In the genomic region with DNA sequence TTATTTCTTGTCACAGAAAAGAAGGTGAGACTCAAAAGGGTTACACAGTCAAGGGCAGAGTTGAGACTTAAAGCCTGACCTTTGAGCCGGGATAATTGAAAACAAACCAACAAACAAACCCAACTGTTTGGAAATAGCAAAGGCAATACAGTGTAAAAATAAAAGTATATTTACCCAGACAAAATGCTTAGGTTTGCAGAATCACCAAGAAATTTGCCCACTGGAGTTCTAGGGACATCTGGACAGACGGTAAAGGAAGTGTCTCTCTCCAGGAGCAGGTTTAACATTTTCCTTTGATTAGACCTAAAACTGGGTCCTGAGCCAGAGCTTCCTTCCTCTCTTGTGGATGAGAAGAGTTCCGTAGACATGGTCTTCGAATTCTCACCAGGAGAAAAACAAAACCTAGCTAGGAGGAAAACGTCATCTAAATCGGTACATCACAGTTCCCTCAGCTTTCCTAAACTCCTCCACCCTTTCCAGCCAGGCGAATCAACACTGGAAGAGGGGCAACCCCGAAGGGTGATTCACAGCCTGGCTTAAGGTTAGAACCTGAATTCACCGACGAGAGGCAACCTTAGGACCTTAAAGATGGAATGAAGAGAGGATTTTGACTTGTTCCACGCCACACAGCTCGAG, we compare ENCODE assay signal across 8 cellular contexts. TPM values are rescaled to one million over a fixed set of nuclear protein-coding genes. Genes with fewer than 3 reads are reported as not detected.
A peak's percentile ranks its signal among the peaks of the same experiment; 100 is the strongest.
DNase-seq lines count a peak whose midpoint lies in the region; ATAC-seq and TF ChIP-seq lines count a peak whose summit lies in the region.

No MANE protein-coding gene starts in this region.

- no peak for ATAC-seq in thoracic aorta (ENCODE audit: insufficient number of reproducible peaks, low FRiP score, low read depth)

- TF ChIP-seq CTCF in thoracic aorta (IDR thresholded peaks at IDR 0.05) (no peak), thyroid gland (IDR thresholded peaks at IDR 0.05) (no peak)

- no peak overlapping the region for H3K27ac ChIP-seq in thoracic aorta
- no peak overlapping the region for H3K27ac ChIP-seq in caudate nucleus (ENCODE audit: low read depth, low read length)
- H3K27ac ChIP-seq in thyroid gland = no peak overlapping the region

- peaks cover 6 to 14% of the 10 kb centered on the region in 2 donors for H3K4me1 ChIP-seq in thoracic aorta (ENCODE audit: control insufficient read depth in 1 of 2, low read depth in 2 of 2)
- H3K4me1 ChIP-seq in thyroid gland = peaks cover 7 to 10% of the 10 kb centered on the region in 2 donors

- CTCF ChIA-PET in activated CD4-positive, alpha-beta T cell treated with anti-CD3 and anti-CD28 coated beads, Interleukin-2, amount 10 ng/mL, durations not matched to agents 7 days and 5 days (lab: Charles Lee) = interaction anchor here (0.6 to 17.5 kb wide), 9 partner anchors 10 to 1022 kb away, joined by 3 to 444 read pairs (median 3); partner anchors contain the start of gene KDM3B
- CTCF ChIA-PET in activated CD4-positive, alpha-beta memory T cell treated with anti-CD3 and anti-CD28 coated beads for 36 hours (lab: Charles Lee) = interaction anchor here (1.2 to 5.8 kb wide), 3 partner anchors 22 to 295 kb away, joined by 3 to 113 read pairs (median 3); partner anchors contain the start of gene KDM3B

- H3K27ac Mint-ChIP-seq in activated CD4-positive, alpha-beta T cell treated with anti-CD3 and anti-CD28 coated beads, Interleukin-2, amount 10 ng/mL, durations not matched to agents 7 days and 5 days = peak overlapping the region; percentile 90
- H3K27ac Mint-ChIP-seq in activated CD4-positive, alpha-beta memory T cell treated with anti-CD3 and anti-CD28 coated beads for 36 hours = peak overlapping the region; percentile 81

- no peak for TF ChIP-seq POLR2A in thyroid gland (IDR thresholded peaks at IDR 0.05)

- intact Hi-C loops in activated CD4-positive, alpha-beta memory T cell treated with anti-CD3 and anti-CD28 coated beads for 36 hours (cut with micrococcal nuclease) = loop anchor here (1.0 to 2.0 kb wide), 3 partner anchors 24 to 134 kb away; partner anchors contain the start of genes CDC23 and EGR1
- intact Hi-C loops in thyroid gland (cut with DNase I) = loop anchor here (10.0 kb wide), 1 partner anchor 116 kb away; the partner anchor contains the start of gene CDC23

- H3K4me1 Mint-ChIP-seq in activated CD4-positive, alpha-beta T cell treated with anti-CD3 and anti-CD28 coated beads, Interleukin-2, amount 10 ng/mL, durations not matched to agents 7 days and 5 days = peaks cover 31% of the 10 kb centered on the region
- peaks cover 22% of the 10 kb centered on the region for H3K4me1 Mint-ChIP-seq in activated CD4-positive, alpha-beta memory T cell treated with anti-CD3 and anti-CD28 coated beads for 36 hours (ENCODE audit: low read depth)

- no peaks in the 10 kb centered on the region for H3K9me3 ChIP-seq in thoracic aorta
- no peaks in the 10 kb centered on the region for H3K9me3 ChIP-seq in thyroid gland

- DNase-seq in activated CD4-positive, alpha-beta T cell treated with anti-CD3 and anti-CD28 coated beads, Interleukin-2, amount 10 ng/mL, durations not matched to agents 7 days and 5 days = no peak
- no peak for DNase-seq in activated CD4-positive, alpha-beta T cell treated with anti-CD3 and anti-CD28 coated beads, Interleukin-2, amount 50 U/mL, for 4 hours
- no peak for DNase-seq in activated CD4-positive, alpha-beta memory T cell treated with anti-CD3 and anti-CD28 coated beads for 36 hours
- DNase-seq in iPS-NIHi7 (ENCODE audit: extremely low spot score) (peak; percentile 36), thoracic aorta (ENCODE audit: low spot score) (no peak), amniotic stem cell (lab: John Stamatoyannopoulos, UW) (no peak), caudate nucleus (lab: John Stamatoyannopoulos, UW) (no peak), thyroid gland (no peak)

- H3K9me3 Mint-ChIP-seq in activated CD4-positive, alpha-beta T cell treated with anti-CD3 and anti-CD28 coated beads, Interleukin-2, amount 10 ng/mL, durations not matched to agents 7 days and 5 days = no peaks in the 10 kb centered on the region
- no peaks in the 10 kb centered on the region for H3K9me3 Mint-ChIP-seq in activated CD4-positive, alpha-beta memory T cell treated with anti-CD3 and anti-CD28 coated beads for 36 hours

- no peaks in the 10 kb centered on the region for H3K27me3 Mint-ChIP-seq in activated CD4-positive, alpha-beta T cell treated with anti-CD3 and anti-CD28 coated beads, Interleukin-2, amount 10 ng/mL, durations not matched to agents 7 days and 5 days
- H3K27me3 Mint-ChIP-seq in activated CD4-positive, alpha-beta memory T cell treated with anti-CD3 and anti-CD28 coated beads for 36 hours = no peaks in the 10 kb centered on the region

- peak overlapping the region; percentile 78 for H3K4me3 ChIP-seq in thoracic aorta
- peak overlapping the region in 1 of 3 donors; percentile 28 for H3K4me3 ChIP-seq in thyroid gland (replicated peaks in 1 of 3)

- H3K4me3 Mint-ChIP-seq in activated CD4-positive, alpha-beta T cell treated with anti-CD3 and anti-CD28 coated beads, Interleukin-2, amount 10 ng/mL, durations not matched to agents 7 days and 5 days = peak overlapping the region; percentile 91
- peak overlapping the region; percentile 83 for H3K4me3 Mint-ChIP-seq in activated CD4-positive, alpha-beta memory T cell treated with anti-CD3 and anti-CD28 coated beads for 36 hours

- H3K27me3 ChIP-seq in thoracic aorta (replicated peaks; ENCODE audit: insufficient read depth) (no peaks in the 10 kb centered on the region), thyroid gland (no peaks in the 10 kb centered on the region)

- POLR2A ChIA-PET in activated CD4-positive, alpha-beta T cell treated with anti-CD3 and anti-CD28 coated beads, Interleukin-2, amount 10 ng/mL, durations not matched to agents 7 days and 5 days (lab: Charles Lee) = no interaction called here
- POLR2A ChIA-PET in activated CD4-positive, alpha-beta memory T cell treated with anti-CD3 and anti-CD28 coated beads for 36 hours (lab: Charles Lee) = interaction anchor here (1.0 to 3.5 kb wide), 4 partner anchors 20 to 213 kb away, joined by 4 to 24 read pairs (median 4); partner anchors contain the start of genes CDC23, ETF1 and KDM3B

- H3K36me3 Mint-ChIP-seq in activated CD4-positive, alpha-beta T cell treated with anti-CD3 and anti-CD28 coated beads, Interleukin-2, amount 10 ng/mL, durations not matched to agents 7 days and 5 days (ENCODE audit: low read depth) = peaks cover 6% of the 10 kb centered on the region
- no peaks in the 10 kb centered on the region for H3K36me3 Mint-ChIP-seq in activated CD4-positive, alpha-beta memory T cell treated with anti-CD3 and anti-CD28 coated beads for 36 hours

- H3K36me3 ChIP-seq in thoracic aorta = no peaks in the 10 kb centered on the region
- no peaks in the 10 kb centered on the region for H3K36me3 ChIP-seq in thyroid gland

- WGBS in thyroid gland, 2 donors = 2 to 3% methylated on average over 12 of the region's 12 CpGs

RNA-seq across cellular contexts. Expression of gene CDC25C, which starts 0.7 kb away (rescaled TPM):
- total RNA-seq in activated CD4-positive, alpha-beta T cell treated with anti-CD3 and anti-CD28 coated beads, Interleukin-2, amount 10 ng/mL, durations not matched to agents 7 days and 5 days = 10 to 100 TPM; 15.8 to 19.0 TPM
- 10 to 100 TPM; 19.1 to 19.2 TPM for total RNA-seq in activated CD4-positive, alpha-beta memory T cell treated with anti-CD3 and anti-CD28 coated beads for 36 hours
- total RNA-seq in thoracic aorta = not detected
- total RNA-seq in thyroid gland = under 1 TPM in 1 of 4 donors, not detected in 3; 0.27 TPM

RNA-seq across cellular contexts. Expression of gene FAM53C, which starts 7.1 kb away (rescaled TPM):
- 10 to 100 TPM; 23.7 to 25.5 TPM for total RNA-seq in activated CD4-positive, alpha-beta T cell treated with anti-CD3 and anti-CD28 coated beads, Interleukin-2, amount 10 ng/mL, durations not matched to agents 7 days and 5 days
- 10 to 100 TPM; 17.2 to 19.2 TPM for total RNA-seq in activated CD4-positive, alpha-beta memory T cell treated with anti-CD3 and anti-CD28 coated beads for 36 hours
- total RNA-seq in thoracic aorta = 10 to 100 TPM; 22.6 to 24.9 TPM
- total RNA-seq in thyroid gland = 10 to 100 TPM; 17.8 to 32.4 (median 20.7) TPM

RNA-seq across cellular contexts. Expression of gene KDM3B, which starts 21.6 kb away (rescaled TPM):
- total RNA-seq in activated CD4-positive, alpha-beta T cell treated with anti-CD3 and anti-CD28 coated beads, Interleukin-2, amount 10 ng/mL, durations not matched to agents 7 days and 5 days = 10 to 100 TPM; 60.4 to 65.7 TPM
- 10 to 100 TPM; 38.6 to 39.6 TPM for total RNA-seq in activated CD4-positive, alpha-beta memory T cell treated with anti-CD3 and anti-CD28 coated beads for 36 hours
- total RNA-seq in thoracic aorta = 10 to 100 TPM; 50.1 to 86.2 TPM
- 10 to 100 TPM; 64.8 to 89.4 (median 75.6) TPM for total RNA-seq in thyroid gland

RNA-seq across cellular contexts. Expression of gene GFRA3, which starts 56.5 kb away (rescaled TPM):
- under 1 TPM; 0.15 to 0.21 TPM for total RNA-seq in activated CD4-positive, alpha-beta T cell treated with anti-CD3 and anti-CD28 coated beads, Interleukin-2, amount 10 ng/mL, durations not matched to agents 7 days and 5 days
- under 1 TPM in 1 of 2 experiments, not detected in 1; 0.12 TPM for total RNA-seq in activated CD4-positive, alpha-beta memory T cell treated with anti-CD3 and anti-CD28 coated beads for 36 hours
- total RNA-seq in thoracic aorta (under 1 TPM in 1 of 2 donors, not detected in 1; 0.27 TPM), thyroid gland (not detected)

Comparison
In these comparisons a context has a peak if more than half of its experiments do, and no peak if none do; other contexts are left out.
1. RNA of gene CDC25C, which starts 0.7 kb away (total RNA-seq): 19.1 to 19.2 TPM in activated CD4-positive, alpha-beta memory T cell treated with anti-CD3 and anti-CD28 coated beads for 36 hours and 15.8 to 19.0 TPM in activated CD4-positive, alpha-beta T cell treated with anti-CD3 and anti-CD28 coated beads, Interleukin-2, amount 10 ng/mL, durations not matched to agents 7 days and 5 days; 0.27 TPM in thyroid gland and not detected in thoracic aorta; every median in the first group is over 10 times any median in the second.